21 cellular contexts compared by ENCODE assay signal in the genomic region with DNA sequence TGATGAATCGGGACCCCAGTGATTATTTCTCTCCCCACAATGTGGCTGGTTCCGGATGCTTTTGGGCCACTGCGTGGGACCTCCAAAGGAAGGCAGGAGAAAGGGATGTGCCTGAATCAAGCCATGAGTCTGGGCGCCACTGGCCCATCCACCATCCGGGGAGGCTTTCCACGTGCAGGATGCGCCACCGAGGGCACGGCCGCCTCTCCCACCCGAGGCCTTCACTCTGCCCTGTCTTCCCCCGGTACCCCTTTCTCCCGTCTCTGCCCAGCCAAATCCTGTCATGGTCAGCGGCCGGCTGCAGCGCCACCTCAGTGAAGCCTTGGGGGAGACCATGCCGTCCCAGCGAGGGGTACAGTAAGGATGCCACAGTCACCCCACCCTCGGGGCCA. TPM values are rescaled to one million over a fixed set of nuclear protein-coding genes. Genes with fewer than 3 reads are reported as not detected.
A peak's percentile ranks its signal among the peaks of the same experiment; 100 is the strongest.
DNase-seq lines count a peak whose midpoint lies in the region; ATAC-seq, FAIRE-seq and TF ChIP-seq lines count a peak whose summit lies in the region.
"Had no signal": no experiment of that assay in that cellular context is flagged by ENCODE, and none has a peak within 500 bp of the region (broad histone marks: within the 10 kb centered on the region; RNA-seq: fewer than 3 reads in every experiment).

No MANE protein-coding gene starts in this region.

- no peak overlapping the region for H2BK15ac ChIP-seq in H9 (ENCODE audit: low read depth, low read length)

- H3K9ac ChIP-seq in H9 (ENCODE audit: extremely low read depth, insufficient read length, low read length) (no peak overlapping the region), GM12878 (ENCODE audit: control insufficient read depth, insufficient read depth, low read length) (peak overlapping the region; percentile 67)

- SMC1A ChIA-PET in GM12878 (lab: Charles Lee; ENCODE audit: uncharacterized antibody, unreplicated experiment) = interaction anchor here (1.4 to 1.6 kb wide), 2 partner anchors 11 to 33 kb away, joined by 3 to 6 read pairs; no protein-coding TSS in a partner anchor

- H3K79me2 ChIP-seq in H9 (ENCODE audit: insufficient read depth, low read length) = no peaks in the 10 kb centered on the region
- peaks cover 3% of the 10 kb centered on the region for H3K79me2 ChIP-seq in GM12878 (ENCODE audit: control insufficient read depth, insufficient read depth, low read length)

- no peaks in the 10 kb centered on the region; the same call in 1 of the 2 replicates for H3K4me1 ChIP-seq in H9 (ENCODE audit: insufficient read depth, low read length)
- H3K4me1 ChIP-seq in GM12878 (ENCODE audit: control insufficient read depth, insufficient read depth, low read length) = peaks cover 90% of the 10 kb centered on the region

- RAD21 ChIA-PET in GM12878 (lab: Charles Lee; ENCODE audit: unreplicated experiment) = interaction anchor here (5.6 kb wide), 1 partner anchor 24 kb away, joined by 23 read pairs; no protein-coding TSS in a partner anchor

- no peak overlapping the region for H2BK12ac ChIP-seq in H9 (ENCODE audit: insufficient read length, low read depth, low read length)

- POLR2A ChIA-PET in GM12878 (lab: Charles Lee) = interaction anchor here (11.3 kb wide), 1 partner anchor 30 kb away, joined by 212 read pairs; no protein-coding TSS in a partner anchor

- 0 out of 7 replicates have a peak, but pooled peaks cover 0 to 3% (median 0%) of the 10 kb centered on the region in 3 experiments for H3K36me3 Mint-ChIP-seq in H9 (ENCODE audit: insufficient read depth in 1 of 3, low read depth in 3 of 3)
- H3K36me3 Mint-ChIP-seq in stimulated activated effector memory CD8-positive, alpha-beta T cell treated with anti-CD3 and anti-CD28 coated beads, Interleukin-12 subunit alpha, Interleukin-12 subunit beta, amount 100 ng/mL, for 72 hours = no peaks in the 10 kb centered on the region
- H3K36me3 Mint-ChIP-seq: CD4-positive, CD25-positive, alpha-beta regulatory T cell had no signal

- no peak overlapping the region for H3K23ac ChIP-seq in H9 (ENCODE audit: insufficient read length, low read depth, low read length)

- in situ Hi-C loops in GM12878 (cut with MboI) = no loop called here

- peak overlapping the region; percentile 35; the same call in 1 of the 2 replicates for H3K14ac ChIP-seq in H9 (ENCODE audit: insufficient read depth, low read length)

- TF ChIP-seq CTCF in GM12874 (IDR thresholded peaks at IDR 0.05; ENCODE audit: insufficient read depth, low read depth, low read length) (0 out of 2 replicates have a peak, but pooled peaks have one; percentile 9), H9 (conservative IDR thresholded peaks at IDR 0.05) (no peak), GM12878 (IDR thresholded peaks at IDR 0.05 in 2 of 3, conservative IDR thresholded peaks at IDR 0.05 in 1 of 3; ENCODE audit: control insufficient read depth in 2 of 3, extremely low read depth in 1 of 3, insufficient read depth in 1 of 3, low read depth in 3 of 3, low read length in 3 of 3) (no peak; a peak in 1 of 6 replicates)

- H4K20me1 ChIP-seq in H9 (ENCODE audit: control insufficient read depth, insufficient read depth, insufficient read length) = no peaks in the 10 kb centered on the region
- H4K20me1 ChIP-seq in GM12878 (ENCODE audit: control insufficient read depth, insufficient read depth) = no peaks in the 10 kb centered on the region

- no peak overlapping the region for H2BK5ac ChIP-seq in H9 (ENCODE audit: insufficient read length, low read length)

- H2AFZ ChIP-seq in H9 (ENCODE audit: low read length) (no peak overlapping the region), GM12878 (ENCODE audit: control insufficient read depth, low read depth, low read length) (peak overlapping the region; percentile 68)
- H2AFZ ChIP-seq: GM23338 had no signal

- peak; percentile 17 for ATAC-seq in GM12878
- ATAC-seq in stimulated activated effector memory CD8-positive, alpha-beta T cell treated with anti-CD3 and anti-CD28 coated beads, Interleukin-12 subunit alpha, Interleukin-12 subunit beta, amount 100 ng/mL, for 72 hours = no peak
- ATAC-seq in HG02938 (IDR thresholded peaks at IDR 0.05; ENCODE audit: unreplicated experiment) = no peak
- ATAC-seq: GM23338, T-cell had no signal

- no peak overlapping the region for H3K4ac ChIP-seq in H9 (ENCODE audit: low read depth, low read length)

- H3K4me3 Mint-ChIP-seq in H9 = no peak overlapping the region
- H3K4me3 Mint-ChIP-seq in stimulated activated effector memory CD8-positive, alpha-beta T cell treated with anti-CD3 and anti-CD28 coated beads, Interleukin-12 subunit alpha, Interleukin-12 subunit beta, amount 100 ng/mL, for 72 hours = peak overlapping the region; percentile 13
- H3K4me3 Mint-ChIP-seq: CD4-positive, CD25-positive, alpha-beta regulatory T cell; GM23338; T-cell had no signal

- H2BK20ac ChIP-seq in H9 (ENCODE audit: low read depth, low read length, poor library complexity, severe bottlenecking) = no peak overlapping the region

- H2AK5ac ChIP-seq in H9 (ENCODE audit: insufficient read length, low read length) = no peak overlapping the region

- no peak for TF ChIP-seq RAD21 in GM12878 (IDR thresholded peaks at IDR 0.05; ENCODE audit: insufficient read depth, low read depth, low read length)

- H3K4me1 Mint-ChIP-seq in H9 = peaks cover 2 to 3% of the 10 kb centered on the region in 2 experiments; a peak in 1 of 4 replicates
- H3K4me1 Mint-ChIP-seq in stimulated activated effector memory CD8-positive, alpha-beta T cell treated with anti-CD3 and anti-CD28 coated beads, Interleukin-12 subunit alpha, Interleukin-12 subunit beta, amount 100 ng/mL, for 72 hours = peaks cover 11% of the 10 kb centered on the region
- H3K4me1 Mint-ChIP-seq: CD4-positive, CD25-positive, alpha-beta regulatory T cell had no signal

- no peak overlapping the region for H2BK120ac ChIP-seq in H9 (ENCODE audit: low read depth, low read length, poor library complexity, severe bottlenecking)

- no peaks in the 10 kb centered on the region for H3K23me2 ChIP-seq in H9 (ENCODE audit: insufficient read length, low read depth, low read length, poor library complexity, severe bottlenecking)

- no peak overlapping the region for H3T11ph ChIP-seq in H9 (ENCODE audit: low read length)

- peaks cover 1% of the 10 kb centered on the region; the same call in 1 of the 2 replicates for H3K27me3 Mint-ChIP-seq in H9 (ENCODE audit: low read depth)

- H3K27ac ChIP-seq in H9 (ENCODE audit: insufficient read length, low read depth, low read length) = no peak overlapping the region
- H3K27ac ChIP-seq in GM12878 (ENCODE audit: control insufficient read depth, insufficient read depth) = peak overlapping the region; percentile 69
- H3K27ac ChIP-seq: Peyer's patch, SK-N-MC had no signal

- no peaks in the 10 kb centered on the region for H3K36me3 ChIP-seq in GM12878 (ENCODE audit: control insufficient read depth in 2 of 2, insufficient read depth in 2 of 2, low read length in 1 of 2)
- H3K36me3 ChIP-seq: Peyer's patch had no signal

- TSS peak; percentile 99 for BruUV-seq in GM12878 (replicated peaks; lab: Mats Ljungman, UMichigan)

- no peaks in the 10 kb centered on the region for H3K79me1 ChIP-seq in H9 (ENCODE audit: insufficient read depth, low read depth, low read length, poor library complexity, severe bottlenecking)

- H3K27me3 ChIP-seq in H9 (ENCODE audit: insufficient read depth, low read length) (no peaks in the 10 kb centered on the region), GM12878 (replicated peaks in 1 of 2; ENCODE audit: control insufficient read depth in 2 of 2, insufficient read depth in 2 of 2, low read length in 1 of 2) (no peaks in the 10 kb centered on the region)
- H3K27me3 ChIP-seq: Peyer's patch had no signal

- intact Hi-C loops in GM12878 (cut with micrococcal nuclease; ENCODE audit: unreplicated experiment) (loop anchor here (1.0 to 10.0 kb wide), 4 partner anchors 24 to 384 kb away; no protein-coding TSS in a partner anchor), posterior cingulate gyrus (cut with DNase I) (no loop called here)

- peak overlapping the region; percentile 53; the same call in 1 of the 2 replicates for H3K4me3 ChIP-seq in GM12878
- H3K4me3 ChIP-seq: GM23338, Peyer's patch, SK-N-MC had no signal

- H3K27ac Mint-ChIP-seq in H9 = no peak overlapping the region
- H3K27ac Mint-ChIP-seq in stimulated activated effector memory CD8-positive, alpha-beta T cell treated with anti-CD3 and anti-CD28 coated beads, Interleukin-12 subunit alpha, Interleukin-12 subunit beta, amount 100 ng/mL, for 72 hours = peak overlapping the region; percentile 34
- H3K27ac Mint-ChIP-seq: CD4-positive, CD25-positive, alpha-beta regulatory T cell; GM23338; T-cell had no signal

- H4K5ac ChIP-seq in H9 (ENCODE audit: insufficient read length, low read depth, low read length) = no peak overlapping the region

- H4K91ac ChIP-seq in H9 (ENCODE audit: insufficient read length, low read depth, low read length) = no peak overlapping the region

- DNase-seq in H9 (no peak), GM12878 (ENCODE audit: low read depth, low spot score) (no peak), mesenteric fat pad (ENCODE audit: low spot score) (no peak), posterior cingulate gyrus (no peak)
- DNase-seq in stimulated activated effector memory CD8-positive, alpha-beta T cell treated with anti-CD3 and anti-CD28 coated beads, Interleukin-12 subunit alpha, Interleukin-12 subunit beta, amount 100 ng/mL, for 72 hours (ENCODE audit: low spot score in 2 of 2) = no peak
- DNase-seq: Calu3; CD4-positive, CD25-positive, alpha-beta regulatory T cell; Kasumi-1; NCI-H1105; NCI-H1694; NCI-H2107; NCI-H2227 treated with DMSO at 0.1 percent for 48 hours; NCI-H524; Peyer's patch; Right ventricle myocardium superior; T-cell had no signal

- no peak for TF ChIP-seq EP300 in GM12878 (IDR thresholded peaks at IDR 0.05; ENCODE audit: borderline replicate concordance in 1 of 2, control insufficient read depth in 1 of 2, low read depth in 2 of 2, low read length in 2 of 2)

- 0 out of 2 replicates have a peak, but pooled peaks have one; percentile 28 for TF ChIP-seq POLR2A in GM12878 (IDR thresholded peaks at IDR 0.05; ENCODE audit: low read depth, low read length)

- no peak overlapping the region for H3K18ac ChIP-seq in H9 (ENCODE audit: insufficient read length, low read depth, low read length)

- H3K56ac ChIP-seq in H9 (ENCODE audit: insufficient read length, low read depth, low read length) = no peak overlapping the region

- H3K9me3 Mint-ChIP-seq in H9 = no peaks in the 10 kb centered on the region; a peak in 1 of 5 replicates
- H3K9me3 Mint-ChIP-seq in stimulated activated effector memory CD8-positive, alpha-beta T cell treated with anti-CD3 and anti-CD28 coated beads, Interleukin-12 subunit alpha, Interleukin-12 subunit beta, amount 100 ng/mL, for 72 hours = no peaks in the 10 kb centered on the region
- H3K9me3 Mint-ChIP-seq: CD4-positive, CD25-positive, alpha-beta regulatory T cell; GM23338 had no signal

- no CpG with 5 or more reads among the region's 19 CpGs for WGBS in H9 (ENCODE audit: extremely low coverage, insufficient read length, low lambda C conversion rate)
- 14% methylated on average over 19 of the region's 19 CpGs for WGBS in GM12878 (ENCODE audit: insufficient coverage, insufficient replicate concordance, low lambda C conversion rate, missing lambda C conversion rate)

- CTCF ChIA-PET in GM12878 (lab: Yijun Ruan, JAX) = interaction anchor here (13.2 kb wide), 1 partner anchor 30 kb away, joined by 220 read pairs; no protein-coding TSS in a partner anchor

- H4K8ac ChIP-seq in H9 (replicated peaks; ENCODE audit: insufficient read length, low read depth, low read length) = no peak overlapping the region

- H3K9me3 ChIP-seq in H9 (ENCODE audit: control insufficient read depth, low read depth, low read length) = no peaks in the 10 kb centered on the region
- peaks cover 2% of the 10 kb centered on the region; the same call in 2 of the 3 replicates for H3K9me3 ChIP-seq in GM12878 (replicated peaks; ENCODE audit: control insufficient read depth, insufficient read depth, low read length)
- H3K9me3 ChIP-seq: Peyer's patch had no signal

- no peak for FAIRE-seq in GM12878 (lab: Jason Lieb, UNC)
- FAIRE-seq: G401.6 had no signal

- H3K4me2 ChIP-seq in H9 (ENCODE audit: insufficient read depth, insufficient read length, low read length) (no peak overlapping the region), GM12878 (ENCODE audit: control insufficient read depth, insufficient read depth) (peak overlapping the region; percentile 84)
- H3K4me2 ChIP-seq: GM23338 had no signal

RNA-seq across cellular contexts. Expression of gene GRHPR, which starts 43.9 kb away (rescaled TPM):
- total RNA-seq in H9 (2021) (97.2 and 97.9 TPM in 2 replicates), GM12878 (2014; rRNA removed) (179 and 190 TPM in 2 replicates), GM12878 (2014; rRNA removed; fragmentation: Illumina TruSeq; extraction: Trizol) (104 and 111 TPM in 2 replicates), GM12878 (2021) (120 and 127 TPM in 2 replicates), mesenteric fat pad (80.5 TPM)
- 108 and 136 TPM in 2 replicates for total RNA-seq in GM12878 (2013; cell fraction: nucleolus; rRNA removed)
- polyA plus RNA-seq in GM12878 (2011; ENCODE audit: low read depth) = 70.6 TPM
- polyA plus RNA-seq in GM12878 (2011; rRNA removed) (68.5 and 132 TPM in 2 replicates), GM12878 (2014; fragmentation: Illumina TruSeq; extraction: Trizol) (65.4 and 96.1 TPM in 2 replicates), GM12878 (2014; fragmentation: Nextera tagmentation; extraction: Ambion mirVana) (10 to 100 TPM; 52.4 to 78.6 TPM), GM12878 (2014; rRNA removed) (194 and 209 TPM in 2 replicates), GM12878 (2016; fragmentation: Nextera tagmentation; extraction: Ambion mirVana) (100 to 1,000 TPM; 153 to 154 TPM)
- polyA plus RNA-seq in GM12878 (2011; cell fraction: cytosol; rRNA removed) = 195 and 247 TPM in 2 replicates
- 168 and 195 TPM in 2 replicates for polyA plus RNA-seq in GM12878 (2011; cell fraction: nucleus; rRNA removed)
- polyA plus RNA-seq in GM12878 (2012) = 91.5 and 110 TPM in 2 replicates
- polyA minus RNA-seq in GM12878 (2011; rRNA and poly(A)+ RNA removed) = 81.4 and 134 TPM in 2 replicates
- 31.9 and 41.0 TPM in 2 replicates for polyA minus RNA-seq in GM12878 (2011; cell fraction: cytosol; rRNA and poly(A)+ RNA removed)
- 33.0 and 70.1 TPM in 2 replicates for polyA minus RNA-seq in GM12878 (2011; cell fraction: nucleus; rRNA and poly(A)+ RNA removed)
